ENCODE assay signal across 18 cellular contexts in genomic region chr2:39919511-39920317, GRCh38.
DNase-seq lines count a peak whose midpoint lies in the region; ATAC-seq and TF ChIP-seq lines count a peak whose summit lies in the region.
"Had no signal": no experiment of that assay in that cellular context is flagged by ENCODE, and none has a peak within 500 bp of the region (broad histone marks: within the 10 kb centered on the region; RNA-seq: fewer than 3 reads in every experiment).

No MANE protein-coding gene starts in this region.

- H2BK120ac ChIP-seq in IMR-90 (ENCODE audit: low read depth, low read length) = peak overlapping the region; percentile 83

- peak overlapping the region; percentile 67; the same call in 2 of the 3 replicates for H2BK15ac ChIP-seq in IMR-90 (ENCODE audit: low read depth, low read length)

- H2BK5ac ChIP-seq in IMR-90 (ENCODE audit: low read depth, low read length, poor library complexity, severe bottlenecking) = peak overlapping the region; percentile 70

- peak overlapping the region; percentile 67 for H3K4me3 Mint-ChIP-seq in activated CD4-positive, alpha-beta T cell treated with anti-CD3 and anti-CD28 coated beads for 36 hours
- peak overlapping the region; percentile 82 for H3K4me3 Mint-ChIP-seq in activated T-helper 1 cell treated with anti-CD3 and anti-CD28 coated beads, Interleukin-12 subunit alpha, Interleukin-12 subunit beta, Interleukin-2, Interleukin-4 antibody, amounts not matched to agents 30 ng/mL and 10 ng/mL and 1 ng/mL, durations not matched to agents 14 hours and 24 hours and 36 hours
- H3K4me3 Mint-ChIP-seq: endodermal cell had no signal

- no peak overlapping the region for H2AK9ac ChIP-seq in IMR-90 (replicated peaks; ENCODE audit: low read depth, low read length, poor library complexity)

- DNase-seq in activated CD4-positive, alpha-beta T cell treated with anti-CD3 and anti-CD28 coated beads for 36 hours = peak; percentile 38
- no peak for DNase-seq in activated CD4-positive, alpha-beta T cell treated with anti-CD3 and anti-CD28 coated beads, Interleukin-2, amount 50 U/mL, for 4 hours
- DNase-seq in IMR-90 = no peak
- peak; percentile 16 for DNase-seq in activated T-helper 1 cell treated with anti-CD3 and anti-CD28 coated beads, Interleukin-12 subunit alpha, Interleukin-12 subunit beta, Interleukin-2, Interleukin-4 antibody, amounts not matched to agents 30 ng/mL and 10 ng/mL and 1 ng/mL, durations not matched to agents 14 hours and 24 hours and 36 hours (ENCODE audit: low spot score)
- DNase-seq in sigmoid colon = peak; percentile 61
- no peak for DNase-seq in GM03348 (ENCODE audit: low spot score)
- DNase-seq: activated gamma-delta T cell treated with Interleukin-2 at 50 U/mL for 16 hours; DMS 273 treated with DMSO at 0.1 percent for 48 hours; endodermal cell; GF-D8; head of caudate nucleus; left ventricle myocardium superior; NCI-H1436; right lobe of liver; stimulated activated CD4-positive, alpha-beta T cell treated with anti-CD3 and anti-CD28 coated beads, Interleukin-2, amount 100 ng/mL, for 24 hours had no signal

- no TSS peak for BruUV-seq in IMR-90 (replicated peaks; lab: Mats Ljungman, UMichigan)

- peak overlapping the region; percentile 43; the same call in 1 of the 2 replicates for H3K4me2 ChIP-seq in IMR-90 (ENCODE audit: low read depth, low read length)

- dilution Hi-C loops in IMR-90 (cut with HindIII; ENCODE audit: low sequenced_read_pairs, unreplicated experiment) = no loop called here

- peak overlapping the region; percentile 50 for H4K91ac ChIP-seq in IMR-90 (ENCODE audit: insufficient read depth, low read depth, low read length)

- H3K27ac Mint-ChIP-seq in activated CD4-positive, alpha-beta T cell treated with anti-CD3 and anti-CD28 coated beads for 36 hours = peak overlapping the region; percentile 35
- peak overlapping the region; percentile 79 for H3K27ac Mint-ChIP-seq in activated T-helper 1 cell treated with anti-CD3 and anti-CD28 coated beads, Interleukin-12 subunit alpha, Interleukin-12 subunit beta, Interleukin-2, Interleukin-4 antibody, amounts not matched to agents 30 ng/mL and 10 ng/mL and 1 ng/mL, durations not matched to agents 14 hours and 24 hours and 36 hours
- H3K27ac Mint-ChIP-seq: endodermal cell had no signal

- peak overlapping the region; percentile 38 for H3K4ac ChIP-seq in IMR-90 (ENCODE audit: low read depth, low read length)

- H2BK20ac ChIP-seq in IMR-90 (ENCODE audit: low read depth, low read length) = peak overlapping the region; percentile 56

- no peak for TF ChIP-seq EP300 in sigmoid colon (IDR thresholded peaks at IDR 0.05)

- peak overlapping the region; percentile 61 for H2AFZ ChIP-seq in IMR-90 (replicated peaks; ENCODE audit: low read length, poor library complexity)

- TF ChIP-seq RAD21 in IMR-90 (IDR thresholded peaks at IDR 0.05; ENCODE audit: low read length) = no peak

- H3K9me3 ChIP-seq in IMR-90 (ENCODE audit: control insufficient read depth, insufficient read depth, low read length) (no peaks in the 10 kb centered on the region), sigmoid colon (no peaks in the 10 kb centered on the region)
- H3K9me3 ChIP-seq: right lobe of liver had no signal

- POLR2A ChIA-PET in activated CD4-positive, alpha-beta T cell treated with anti-CD3 and anti-CD28 coated beads for 36 hours (lab: Charles Lee) = interaction anchor here (0.7 kb wide), 1 partner anchor 279 kb away, joined by 3 read pairs; no protein-coding TSS in a partner anchor
- POLR2A ChIA-PET in IMR-90 (lab: Charles Lee; ENCODE audit: unreplicated experiment) = no interaction called here

- H3K14ac ChIP-seq in IMR-90 (replicated peaks; ENCODE audit: low read depth, low read length) = peak overlapping the region; percentile 88; the same call in 1 of the 2 replicates

- peak overlapping the region; percentile 68 for H2AK5ac ChIP-seq in IMR-90 (ENCODE audit: low read depth, low read length)

- H3K23ac ChIP-seq in IMR-90 (ENCODE audit: low read depth, low read length) = 0 out of 2 replicates have a peak overlapping the region, but pooled peaks have one; percentile 10

- no peak for TF ChIP-seq POLR2A in IMR-90 (IDR thresholded peaks at IDR 0.05; ENCODE audit: low read depth, low read length)
- no peak for TF ChIP-seq POLR2A in sigmoid colon (IDR thresholded peaks at IDR 0.05)

- H4K8ac ChIP-seq in IMR-90 (ENCODE audit: low read depth in 2 of 2, low read length in 2 of 2) = peak overlapping the region; percentile 54 to 60; a peak in 3 of 4 replicates

- peaks cover 28% of the 10 kb centered on the region for H3K4me1 Mint-ChIP-seq in activated CD4-positive, alpha-beta T cell treated with anti-CD3 and anti-CD28 coated beads for 36 hours
- peaks cover 62% of the 10 kb centered on the region for H3K4me1 Mint-ChIP-seq in activated T-helper 1 cell treated with anti-CD3 and anti-CD28 coated beads, Interleukin-12 subunit alpha, Interleukin-12 subunit beta, Interleukin-2, Interleukin-4 antibody, amounts not matched to agents 30 ng/mL and 10 ng/mL and 1 ng/mL, durations not matched to agents 14 hours and 24 hours and 36 hours (ENCODE audit: low read depth)

- TF ChIP-seq CTCF in IMR-90 (conservative IDR thresholded peaks at IDR 0.05; ENCODE audit: low read depth, low read length) (no peak), sigmoid colon (IDR thresholded peaks at IDR 0.05) (no peak)

- CTCF ChIA-PET in activated CD4-positive, alpha-beta T cell treated with anti-CD3 and anti-CD28 coated beads for 36 hours (lab: Charles Lee) = interaction anchor here (0.7 kb wide), 1 partner anchor 150 kb away, joined by 5 read pairs; no protein-coding TSS in a partner anchor
- CTCF ChIA-PET in IMR-90 (lab: Yijun Ruan, JAX) = no interaction called here

- peak overlapping the region; percentile 98 for H4K5ac ChIP-seq in IMR-90 (ENCODE audit: low read depth, low read length)

- no peaks in the 10 kb centered on the region for H3K36me3 ChIP-seq in IMR-90 (ENCODE audit: control insufficient read depth, insufficient read depth, low read length)
- no peaks in the 10 kb centered on the region for H3K36me3 ChIP-seq in sigmoid colon
- H3K36me3 ChIP-seq: right lobe of liver had no signal

- H3K56ac ChIP-seq in IMR-90 (ENCODE audit: extremely low read depth, insufficient read depth, low read length) = no peak overlapping the region

- no peaks in the 10 kb centered on the region for H3K9me1 ChIP-seq in IMR-90 (ENCODE audit: insufficient read depth, low read length)

- H3K79me1 ChIP-seq in IMR-90 (ENCODE audit: low read depth in 1 of 2, low read length in 2 of 2) = no peaks in the 10 kb centered on the region

- H3K9ac ChIP-seq in IMR-90 (ENCODE audit: low read depth, low read length) = no peak overlapping the region

- H3K27me3 Mint-ChIP-seq in activated CD4-positive, alpha-beta T cell treated with anti-CD3 and anti-CD28 coated beads for 36 hours = peaks cover 2% of the 10 kb centered on the region
- no peaks in the 10 kb centered on the region for H3K27me3 Mint-ChIP-seq in activated T-helper 1 cell treated with anti-CD3 and anti-CD28 coated beads, Interleukin-12 subunit alpha, Interleukin-12 subunit beta, Interleukin-2, Interleukin-4 antibody, amounts not matched to agents 30 ng/mL and 10 ng/mL and 1 ng/mL, durations not matched to agents 14 hours and 24 hours and 36 hours (ENCODE audit: insufficient read depth)

- peaks cover 2% of the 10 kb centered on the region for H3K36me3 Mint-ChIP-seq in activated CD4-positive, alpha-beta T cell treated with anti-CD3 and anti-CD28 coated beads for 36 hours (ENCODE audit: low read depth)
- no peaks in the 10 kb centered on the region for H3K36me3 Mint-ChIP-seq in activated T-helper 1 cell treated with anti-CD3 and anti-CD28 coated beads, Interleukin-12 subunit alpha, Interleukin-12 subunit beta, Interleukin-2, Interleukin-4 antibody, amounts not matched to agents 30 ng/mL and 10 ng/mL and 1 ng/mL, durations not matched to agents 14 hours and 24 hours and 36 hours (ENCODE audit: low read depth)

- no peaks in the 10 kb centered on the region for H4K20me1 ChIP-seq in IMR-90 (ENCODE audit: insufficient read depth, low read length)

- in situ Hi-C loops in IMR-90 (cut with MboI; ENCODE audit: low sequenced_read_pairs) = loop anchor here (5.0 to 25.0 kb wide), 2 partner anchors 843 to 1793 kb away; no protein-coding TSS in a partner anchor

- no CpG with 5 or more reads among the region's 5 CpGs for WGBS in IMR-90 (ENCODE audit: extremely low coverage in 2 of 2, insufficient read length in 1 of 2), 2 experiments
- WGBS in sigmoid colon, 2 donors = 77 to 92% methylated on average over 5 of the region's 5 CpGs

- intact Hi-C loops in activated CD4-positive, alpha-beta T cell treated with anti-CD3 and anti-CD28 coated beads for 36 hours (cut with DNase I, micrococcal nuclease) = loop anchor here (5.0 to 10.0 kb wide), 5 partner anchors 78 to 1495 kb away; partner anchors contain the start of gene SLC8A1 (in 1 of the 2)
- intact Hi-C loops in IMR-90 (cut with micrococcal nuclease) = loop anchor here (10.0 kb wide), 2 partner anchors 295 to 1485 kb away; no protein-coding TSS in a partner anchor
- intact Hi-C loops in activated T-helper 1 cell treated with anti-CD3 and anti-CD28 coated beads, Interleukin-12 subunit alpha, Interleukin-12 subunit beta, Interleukin-2, Interleukin-4 antibody, amounts not matched to agents 30 ng/mL and 10 ng/mL and 1 ng/mL, durations not matched to agents 14 hours and 24 hours and 36 hours (cut with micrococcal nuclease) = loop anchor here (1.0 to 10.0 kb wide), 6 partner anchors 19 to 405 kb away; no protein-coding TSS in a partner anchor
- intact Hi-C loops in sigmoid colon (cut with DNase I) = loop anchor here (10.0 kb wide), 1 partner anchor 535 kb away; the partner anchor contains the start of gene SLC8A1

- H3K4me3 ChIP-seq in IMR-90 (ENCODE audit: insufficient read depth, low read depth, low read length) (no peak overlapping the region), sigmoid colon (no peak overlapping the region)
- H3K4me3 ChIP-seq: right lobe of liver had no signal

- no peaks in the 10 kb centered on the region for H3K9me3 Mint-ChIP-seq in activated CD4-positive, alpha-beta T cell treated with anti-CD3 and anti-CD28 coated beads for 36 hours (ENCODE audit: low read depth)
- H3K9me3 Mint-ChIP-seq in activated T-helper 1 cell treated with anti-CD3 and anti-CD28 coated beads, Interleukin-12 subunit alpha, Interleukin-12 subunit beta, Interleukin-2, Interleukin-4 antibody, amounts not matched to agents 30 ng/mL and 10 ng/mL and 1 ng/mL, durations not matched to agents 14 hours and 24 hours and 36 hours = no peaks in the 10 kb centered on the region
- H3K9me3 Mint-ChIP-seq: endodermal cell had no signal

- ATAC-seq in activated CD4-positive, alpha-beta T cell treated with anti-CD3 and anti-CD28 coated beads for 36 hours = peak; percentile 57
- peak; percentile 22; the same call in 1 of the 2 replicates for ATAC-seq in IMR-90 (ENCODE audit: low read depth)
- no peak for ATAC-seq in HG03439 (IDR thresholded peaks at IDR 0.05; ENCODE audit: unreplicated experiment)
- no peak for ATAC-seq in GM19324 (IDR thresholded peaks at IDR 0.05; ENCODE audit: low FRiP score, unreplicated experiment)
- ATAC-seq: left ventricle myocardium superior had no signal

- peak overlapping the region; percentile 94 for H3K18ac ChIP-seq in IMR-90 (ENCODE audit: low read depth, low read length)

- H3K27ac ChIP-seq in IMR-90 (ENCODE audit: insufficient read depth, low read length) (no peak overlapping the region; the same call in 1 of the 2 replicates), sigmoid colon (no peak overlapping the region)
- H3K27ac ChIP-seq: C4-2B, right lobe of liver had no signal

- H3K27me3 ChIP-seq in IMR-90 (ENCODE audit: control insufficient read depth, insufficient read depth, low read length) (no peaks in the 10 kb centered on the region), sigmoid colon (no peaks in the 10 kb centered on the region)
- H3K27me3 ChIP-seq: right lobe of liver had no signal

- peaks cover 9% of the 10 kb centered on the region for H3K4me1 ChIP-seq in IMR-90 (ENCODE audit: control insufficient read depth, insufficient read depth, low read length)
- H3K4me1 ChIP-seq in sigmoid colon = peaks cover 0 to 11% (median 4%) of the 10 kb centered on the region in 4 donors
- H3K4me1 ChIP-seq: right lobe of liver had no signal

Comparison
In these comparisons a context has a peak if more than half of its experiments do, and no peak if none do; other contexts are left out.
1. DNase-seq: peak in activated CD4-positive, alpha-beta T cell treated with anti-CD3 and anti-CD28 coated beads for 36 hours (single experiment), activated T-helper 1 cell treated with anti-CD3 and anti-CD28 coated beads, Interleukin-12 subunit alpha, Interleukin-12 subunit beta, Interleukin-2, Interleukin-4 antibody, amounts not matched to agents 30 ng/mL and 10 ng/mL and 1 ng/mL, durations not matched to agents 14 hours and 24 hours and 36 hours (single experiment) and sigmoid colon (single experiment); none in activated CD4-positive, alpha-beta T cell treated with anti-CD3 and anti-CD28 coated beads, Interleukin-2, amount 50 U/mL, for 4 hours (0 of 2), IMR-90 (single experiment) and GM03348 (single experiment).
2. ATAC-seq: peak in activated CD4-positive, alpha-beta T cell treated with anti-CD3 and anti-CD28 coated beads for 36 hours (single experiment) and IMR-90 (single experiment); none in HG03439 (single experiment) and GM19324 (single experiment).